1 cellular context compared by ENCODE assay signal in the genomic region with DNA sequence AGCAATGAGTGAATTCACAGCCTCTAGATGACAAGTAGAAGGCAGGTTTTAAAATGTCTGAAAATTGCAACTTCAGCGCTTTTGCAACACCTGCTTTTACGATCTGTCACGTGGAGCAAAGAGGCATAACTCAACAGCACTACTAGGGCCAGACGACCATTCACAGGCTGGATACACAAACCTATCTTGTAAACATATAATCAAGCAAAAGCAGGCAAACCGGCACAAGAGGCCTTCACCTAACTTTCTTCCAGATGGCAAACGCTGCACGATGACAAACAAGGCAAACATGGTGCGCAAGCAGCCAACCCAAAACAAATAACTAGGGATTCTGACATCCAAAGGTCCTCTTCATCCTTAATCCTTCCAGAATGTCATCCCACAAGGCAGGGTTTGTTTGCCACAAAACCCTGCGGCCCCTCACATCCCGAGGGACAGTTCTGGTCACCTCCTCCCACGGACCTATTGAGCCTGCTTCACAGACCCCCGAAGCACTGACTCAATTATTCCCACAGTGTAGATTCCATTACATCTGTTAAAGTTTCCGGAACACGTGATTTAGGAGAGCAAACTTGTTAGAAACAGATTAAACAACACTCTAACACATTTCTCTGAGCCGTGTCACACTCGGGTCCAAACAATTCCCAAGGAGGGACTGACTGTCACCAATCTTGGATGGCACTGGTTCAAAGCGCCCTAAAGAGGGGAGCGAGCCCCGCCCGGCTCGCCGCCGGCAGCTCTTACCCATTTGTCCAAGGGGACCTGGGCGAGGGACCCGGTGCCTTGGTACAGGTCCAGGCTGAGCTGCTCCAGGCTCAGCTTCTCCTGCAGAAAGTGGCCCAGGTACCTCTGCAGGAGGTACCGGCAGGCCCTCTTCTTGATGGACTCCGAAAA.
A peak's percentile ranks its signal among the peaks of the same experiment; 100 is the strongest.
TF ChIP-seq lines count a peak whose summit lies in the region.

No MANE protein-coding gene starts in this region.

TF ChIP-seq in GM12878, 131 proteins besides CTCF, POLR2A, EP300 and RAD21 (continues in another document):
- no peak for TF ChIP-seq ZZZ3 (IDR thresholded peaks at IDR 0.05; ENCODE audit: control insufficient read depth, insufficient read length, low read depth)
- TF ChIP-seq, protein P1, sequence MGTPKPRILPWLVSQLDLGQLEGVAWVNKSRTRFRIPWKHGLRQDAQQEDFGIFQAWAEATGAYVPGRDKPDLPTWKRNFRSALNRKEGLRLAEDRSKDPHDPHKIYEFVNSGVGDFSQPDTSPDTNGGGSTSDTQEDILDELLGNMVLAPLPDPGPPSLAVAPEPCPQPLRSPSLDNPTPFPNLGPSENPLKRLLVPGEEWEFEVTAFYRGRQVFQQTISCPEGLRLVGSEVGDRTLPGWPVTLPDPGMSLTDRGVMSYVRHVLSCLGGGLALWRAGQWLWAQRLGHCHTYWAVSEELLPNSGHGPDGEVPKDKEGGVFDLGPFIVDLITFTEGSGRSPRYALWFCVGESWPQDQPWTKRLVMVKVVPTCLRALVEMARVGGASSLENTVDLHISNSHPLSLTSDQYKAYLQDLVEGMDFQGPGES (IDR thresholded peaks at IDR 0.05): no peak
- TF ChIP-seq BHLHE40 (IDR thresholded peaks at IDR 0.05; ENCODE audit: borderline replicate concordance in 1 of 2, low read depth in 2 of 2, low read length in 1 of 2): peak in 1 of 2 experiments; percentile 54; a peak in 1 of 4 replicates
- TF ChIP-seq IKZF1 (conservative IDR thresholded peaks at IDR 0.05): no peak
- TF ChIP-seq DPF2 (IDR thresholded peaks at IDR 0.05): no peak
- no peak for TF ChIP-seq PML (IDR thresholded peaks at IDR 0.05; ENCODE audit: low read length)
- TF ChIP-seq ZNF24 (IDR thresholded peaks at IDR 0.05): no peak
- no peak for TF ChIP-seq ZNF687 (IDR thresholded peaks at IDR 0.05)
- TF ChIP-seq ZBED1 (IDR thresholded peaks at IDR 0.05; ENCODE audit: borderline replicate concordance): no peak
- no peak for TF ChIP-seq RFX5 (IDR thresholded peaks at IDR 0.05; ENCODE audit: low read depth, low read length)
- TF ChIP-seq LARP7 (IDR thresholded peaks at IDR 0.05): no peak
- TF ChIP-seq HDGF (IDR thresholded peaks at IDR 0.05): no peak
- no peak for TF ChIP-seq HDAC6 (IDR thresholded peaks at IDR 0.05; ENCODE audit: unreplicated experiment)
- no peak for TF ChIP-seq EED (IDR thresholded peaks at IDR 0.05; ENCODE audit: low read depth)
- peak; percentile 77 for TF ChIP-seq TAF1 (IDR thresholded peaks at IDR 0.05; ENCODE audit: borderline replicate concordance, low read depth, low read length)
- no peak for TF ChIP-seq RCOR1 (conservative IDR thresholded peaks at IDR 0.05; ENCODE audit: low read depth, low read length)
- TF ChIP-seq SMC3 (IDR thresholded peaks at IDR 0.05; ENCODE audit: borderline replicate concordance, low read length): no peak
- TF ChIP-seq TCF3 (IDR thresholded peaks at IDR 0.05; ENCODE audit: borderline replicate concordance, insufficient read depth, low read depth, low read length): no peak
- no peak for TF ChIP-seq IKZF2 (IDR thresholded peaks at IDR 0.05)
- TF ChIP-seq ZBTB40 (IDR thresholded peaks at IDR 0.05; ENCODE audit: borderline replicate concordance): no peak
- TF ChIP-seq IRF5 (IDR thresholded peaks at IDR 0.05; ENCODE audit: borderline replicate concordance): no peak
- no peak for TF ChIP-seq ZNF207 (IDR thresholded peaks at IDR 0.05; ENCODE audit: borderline replicate concordance)
- TF ChIP-seq HDAC2 (IDR thresholded peaks at IDR 0.05): no peak
- TF ChIP-seq SIN3A (IDR thresholded peaks at IDR 0.05; ENCODE audit: low read depth, low read length): no peak
- TF ChIP-seq PRDM15 (CRISPR knock-in tag; IDR thresholded peaks at IDR 0.05): no peak
- TF ChIP-seq ETV6 (conservative IDR thresholded peaks at IDR 0.05 in 1 of 2, IDR thresholded peaks at IDR 0.05 in 1 of 2; ENCODE audit: borderline replicate concordance in 1 of 2, low read depth in 1 of 2): no peak
- no peak for TF ChIP-seq CHD2 (IDR thresholded peaks at IDR 0.05; ENCODE audit: borderline replicate concordance, low read depth, low read length)
- TF ChIP-seq, protein P2, sequence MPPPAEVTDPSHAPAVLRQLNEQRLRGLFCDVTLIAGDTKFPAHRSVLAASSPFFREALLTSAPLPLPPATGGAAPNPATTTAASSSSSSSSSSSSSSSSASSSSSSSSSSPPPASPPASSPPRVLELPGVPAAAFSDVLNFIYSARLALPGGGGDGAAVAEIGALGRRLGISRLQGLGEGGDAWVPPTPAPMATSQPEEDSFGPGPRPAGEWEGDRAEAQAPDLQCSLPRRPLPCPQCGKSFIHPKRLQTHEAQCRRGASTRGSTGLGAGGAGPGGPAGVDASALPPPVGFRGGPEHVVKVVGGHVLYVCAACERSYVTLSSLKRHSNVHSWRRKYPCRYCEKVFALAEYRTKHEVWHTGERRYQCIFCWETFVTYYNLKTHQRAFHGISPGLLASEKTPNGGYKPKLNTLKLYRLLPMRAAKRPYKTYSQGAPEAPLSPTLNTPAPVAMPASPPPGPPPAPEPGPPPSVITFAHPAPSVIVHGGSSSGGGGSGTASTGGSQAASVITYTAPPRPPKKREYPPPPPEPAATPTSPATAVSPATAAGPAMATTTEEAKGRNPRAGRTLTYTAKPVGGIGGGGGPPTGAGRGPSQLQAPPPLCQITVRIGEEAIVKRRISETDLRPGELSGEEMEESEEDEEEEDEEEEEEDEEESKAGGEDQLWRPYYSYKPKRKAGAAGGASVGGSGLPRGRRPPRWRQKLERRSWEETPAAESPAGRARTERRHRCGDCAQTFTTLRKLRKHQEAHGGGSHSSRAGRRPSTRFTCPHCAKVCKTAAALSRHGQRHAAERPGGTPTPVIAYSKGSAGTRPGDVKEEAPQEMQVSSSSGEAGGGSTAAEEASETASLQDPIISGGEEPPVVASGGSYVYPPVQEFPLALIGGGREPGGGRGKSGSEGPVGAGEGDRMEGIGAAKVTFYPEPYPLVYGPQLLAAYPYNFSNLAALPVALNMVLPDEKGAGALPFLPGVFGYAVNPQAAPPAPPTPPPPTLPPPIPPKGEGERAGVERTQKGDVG (CRISPR knock-in tag; IDR thresholded peaks at IDR 0.05): no peak
- TF ChIP-seq CHD1 (IDR thresholded peaks at IDR 0.05; ENCODE audit: low read depth, low read length): no peak
- no peak for TF ChIP-seq BMI1 (IDR thresholded peaks at IDR 0.05; ENCODE audit: borderline replicate concordance)
- peak; percentile 74 for TF ChIP-seq MXI1 (IDR thresholded peaks at IDR 0.05; ENCODE audit: low read depth, low read length)
- no peak for TF ChIP-seq ZNF622 (IDR thresholded peaks at IDR 0.05)
- no peak for TF ChIP-seq RELA (IDR thresholded peaks at IDR 0.05; ENCODE audit: borderline replicate concordance, partially characterized antibody)
- TF ChIP-seq, protein P3, sequence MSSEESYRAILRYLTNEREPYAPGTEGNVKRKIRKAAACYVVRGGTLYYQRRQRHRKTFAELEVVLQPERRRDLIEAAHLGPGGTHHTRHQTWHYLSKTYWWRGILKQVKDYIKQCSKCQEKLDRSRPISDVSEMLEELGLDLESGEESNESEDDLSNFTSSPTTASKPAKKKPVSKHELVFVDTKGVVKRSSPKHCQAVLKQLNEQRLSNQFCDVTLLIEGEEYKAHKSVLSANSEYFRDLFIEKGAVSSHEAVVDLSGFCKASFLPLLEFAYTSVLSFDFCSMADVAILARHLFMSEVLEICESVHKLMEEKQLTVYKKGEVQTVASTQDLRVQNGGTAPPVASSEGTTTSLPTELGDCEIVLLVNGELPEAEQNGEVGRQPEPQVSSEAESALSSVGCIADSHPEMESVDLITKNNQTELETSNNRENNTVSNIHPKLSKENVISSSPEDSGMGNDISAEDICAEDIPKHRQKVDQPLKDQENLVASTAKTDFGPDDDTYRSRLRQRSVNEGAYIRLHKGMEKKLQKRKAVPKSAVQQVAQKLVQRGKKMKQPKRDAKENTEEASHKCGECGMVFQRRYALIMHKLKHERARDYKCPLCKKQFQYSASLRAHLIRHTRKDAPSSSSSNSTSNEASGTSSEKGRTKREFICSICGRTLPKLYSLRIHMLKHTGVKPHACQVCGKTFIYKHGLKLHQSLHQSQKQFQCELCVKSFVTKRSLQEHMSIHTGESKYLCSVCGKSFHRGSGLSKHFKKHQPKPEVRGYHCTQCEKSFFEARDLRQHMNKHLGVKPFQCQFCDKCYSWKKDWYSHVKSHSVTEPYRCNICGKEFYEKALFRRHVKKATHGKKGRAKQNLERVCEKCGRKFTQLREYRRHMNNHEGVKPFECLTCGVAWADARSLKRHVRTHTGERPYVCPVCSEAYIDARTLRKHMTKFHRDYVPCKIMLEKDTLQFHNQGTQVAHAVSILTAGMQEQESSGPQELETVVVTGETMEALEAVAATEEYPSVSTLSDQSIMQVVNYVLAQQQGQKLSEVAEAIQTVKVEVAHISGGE (CRISPR knock-in tag; IDR thresholded peaks at IDR 0.05): no peak
